26 cellular contexts compared by ENCODE assay signal in genomic region chr4:57726154-57726553, GRCh38.
"Had no signal": no experiment of that assay in that cellular context is flagged by ENCODE, and none has a peak within 500 bp of the region (broad histone marks: within the 10 kb centered on the region; RNA-seq: fewer than 3 reads in every experiment).

No MANE protein-coding gene starts in this region.

- DNase-seq: stimulated activated CD4-positive, alpha-beta T cell treated with anti-CD3 and anti-CD28 coated beads, Interleukin-2, amount 100 ng/mL, for 48 hours; stimulated activated CD4-positive, alpha-beta T cell treated with anti-CD3 and anti-CD28 coated beads, Interleukin-4, amount 100 ng/mL, for 1 hour; stimulated activated CD4-positive, alpha-beta T cell treated with anti-CD3 and anti-CD28 coated beads, Interleukin-4, amount 100 ng/mL, for 24 hours; stimulated activated CD4-positive, alpha-beta T cell treated with anti-CD3 and anti-CD28 coated beads, Interleukin-4, amount 100 ng/mL, for 4 hours; stimulated activated CD8-positive, alpha-beta memory T cell treated with anti-CD3 and anti-CD28 coated beads, Interleukin-4, amount 100 ng/mL, for 48 hours; stimulated activated naive B cell treated with anti-CD40 and anti-IgM and Interleukin-4, amounts not matched to agents 10 μg/mL and 1 μg/mL and 100 μg/mL, for 72 hours; stimulated activated naive CD4-positive, alpha-beta T cell; stimulated activated naive CD4-positive, alpha-beta T cell treated with Interleukin-2 at 50 U/mL for 16 hours; stimulated activated naive CD8-positive, alpha-beta T cell treated with anti-CD3 and anti-CD28 coated beads, Interleukin-15, amount 100 ng/mL, for 72 hours; stimulated activated naive CD8-positive, alpha-beta T cell treated with anti-CD3 and anti-CD28 coated beads, Interleukin-15, Interleukin-2, amounts not matched to agents 100 U/mL and 50 U/mL, for 24 hours; stomach; substantia nigra; testis; thyroid gland; tibial artery; transverse colon; trophoblast cell; upper lobe of left lung; upper lobe of right lung; uterus had no signal

- H3K36me3 ChIP-seq: stomach, suprapubic skin, thoracic aorta, thyroid gland, tibial artery, tibial nerve, transverse colon, upper lobe of left lung, upper lobe of right lung, uterus, vagina had no signal

- H3K27me3 ChIP-seq: stomach, suprapubic skin, testis, thyroid gland, tibial artery, tibial nerve, transverse colon, upper lobe of left lung, upper lobe of right lung, uterus, vagina had no signal

- H3K27ac ChIP-seq: stomach, suprapubic skin, testis, thoracic aorta, thyroid gland, tibial artery, tibial nerve, transverse colon, upper lobe of left lung, upper lobe of right lung, uterus, vagina had no signal

- H3K4me3 ChIP-seq: stomach, suprapubic skin, testis, thoracic aorta, thyroid gland, tibial artery, tibial nerve, transverse colon, upper lobe of left lung, upper lobe of right lung, uterus, vagina had no signal

- H3K4me1 ChIP-seq: stomach, suprapubic skin, testis, thyroid gland, tibial artery, tibial nerve, transverse colon, upper lobe of left lung, upper lobe of right lung, uterus, vagina had no signal

- ATAC-seq: stimulated activated effector memory CD8-positive, alpha-beta T cell treated with anti-CD3 and anti-CD28 coated beads, Interleukin-12 subunit alpha, Interleukin-12 subunit beta, amount 100 ng/mL, for 72 hours; stimulated activated memory B cell treated with anti-CD40 and anti-IgM and Interleukin-4, amounts not matched to agents 10 μg/mL and 1 μg/mL and 100 μg/mL, for 72 hours; stimulated activated naive B cell treated with anti-CD40 and anti-IgM and Interleukin-4, amounts not matched to agents 10 μg/mL and 1 μg/mL and 100 μg/mL, for 72 hours; stimulated activated naive CD8-positive, alpha-beta T cell treated with anti-CD3 and anti-CD28 coated beads, Interleukin-15, amount 100 ng/mL, for 72 hours; stimulated activated naive CD8-positive, alpha-beta T cell treated with anti-CD3 and anti-CD28 coated beads, Interleukin-15, Interleukin-2, amounts not matched to agents 100 U/mL and 50 U/mL, for 24 hours; upper lobe of right lung had no signal

- H3K9me3 ChIP-seq: stomach, suprapubic skin, testis, thoracic aorta, thyroid gland, tibial artery, tibial nerve, transverse colon, upper lobe of left lung, upper lobe of right lung, uterus, vagina had no signal
